7 cellular contexts compared by ENCODE assay signal in genomic region chr9:133121200-133122166, GRCh38. TPM values are rescaled to one million over a fixed set of nuclear protein-coding genes. Genes with fewer than 3 reads are reported as not detected.
DNase-seq lines count a peak whose midpoint lies in the region; ATAC-seq and TF ChIP-seq lines count a peak whose summit lies in the region.

Gene RALGDS, minus strand, starts transcription at chr9:133121240. Its CDS starts 86 bp downstream, at chr9:133121154.

- TF ChIP-seq CTCF in WI38 (IDR thresholded peaks at IDR 0.05; ENCODE audit: low read depth, low read length): no peak
- TF ChIP-seq CTCF in breast epithelium (IDR thresholded peaks at IDR 0.05): no peak

- ATAC-seq in GM18520 (IDR thresholded peaks at IDR 0.05; ENCODE audit: unreplicated experiment): peak; percentile 57
- peak; percentile 50 for ATAC-seq in HG03064 (IDR thresholded peaks at IDR 0.05; ENCODE audit: low read depth, unreplicated experiment)

- no peaks in the 10 kb centered on the region for H3K27me3 ChIP-seq in breast epithelium

- peak within 1 kb of the TSS; percentile 74 for H3K4me3 ChIP-seq in WI38 (ENCODE audit: low read depth, low read length)
- peak within 1 kb of the TSS; percentile 83 to 97 (median 88) for H3K4me3 ChIP-seq in breast epithelium
- peak within 1 kb of the TSS; percentile 50 to 85 (median 67) for H3K4me3 ChIP-seq in skin epidermis

- no peaks in the 10 kb centered on the region for H3K36me3 ChIP-seq in breast epithelium

- intact Hi-C loops in breast epithelium (cut with DNase I; ENCODE audit: low total_unique reads): no loop called here

- H3K27ac ChIP-seq in breast epithelium (peak within 1 kb of the TSS; percentile 94 to 98), skin epidermis (peak within 1 kb of the TSS; percentile 78 to 98 (median 92))

- DNase-seq in NCI-H2196 (lab: John Stamatoyannopoulos, UW; ENCODE audit: unreplicated experiment) (peak; percentile 89), breast epithelium (ENCODE audit: low spot score in 2 of 2) (peak; percentile 87 to 88), iPS-NIHi11 (ENCODE audit: low spot score) (peak; percentile 99)

- no peaks in the 10 kb centered on the region for H3K9me3 ChIP-seq in breast epithelium

- peaks cover 32 to 36% of the 10 kb centered on the region in 2 donors for H3K4me1 ChIP-seq in breast epithelium

- no peak for TF ChIP-seq POLR2A in breast epithelium (IDR thresholded peaks at IDR 0.05)

RNA-seq across cellular contexts. Expression of gene RALGDS, which starts in this region (rescaled TPM):
- total RNA-seq in breast epithelium: 10 to 100 TPM; 52.0 to 94.1 (median 79.3) TPM

Comparison
In these comparisons a context has a peak if more than half of its experiments do, and no peak if none do; other contexts are left out.
1. Peak in every context shown above with its lines: DNase-seq, ATAC-seq, H3K4me3 ChIP-seq and H3K27ac ChIP-seq.